ENCODE assay signal across 8 cellular contexts in genomic region chr12:12613334-12613733, GRCh38. TPM values are rescaled to one million over a fixed set of nuclear protein-coding genes. Genes with fewer than 3 reads are reported as not detected.
A peak's percentile ranks its signal among the peaks of the same experiment; 100 is the strongest.
DNase-seq lines count a peak whose midpoint lies in the region; ATAC-seq and TF ChIP-seq lines count a peak whose summit lies in the region.

No MANE protein-coding gene starts in this region.

- no peak overlapping the region for H3K4me3 ChIP-seq in OCI-LY3 (ENCODE audit: low read length)
- peak overlapping the region; percentile 87 for H3K4me3 ChIP-seq in psoas muscle
- no peak overlapping the region for H3K4me3 ChIP-seq in ovary

- WGBS in psoas muscle, 3 donors = 48 to 57% (median 51%) methylated on average over 5 of the region's 5 CpGs
- 73 to 78% (median 74%) methylated on average over 5 of the region's 5 CpGs for WGBS in ovary, 3 donors

- H3K9ac ChIP-seq in ES-I3 (ENCODE audit: low read depth, low read length) = 0 out of 2 replicates have a peak overlapping the region, but pooled peaks have one; percentile 1
- H3K9ac ChIP-seq in OCI-LY3 (ENCODE audit: low read length) = no peak overlapping the region

- no peak for TF ChIP-seq POLR2A in ovary (IDR thresholded peaks at IDR 0.05)

- no peak for TF ChIP-seq EP300 in ovary (IDR thresholded peaks at IDR 0.05)

- DNase-seq in dermis blood vessel endothelial cell = peak; percentile 30
- no peak for DNase-seq in psoas muscle
- DNase-seq in foreskin keratinocyte = no peak
- no peak for DNase-seq in ovary
- no peak for DNase-seq in iPS-NIHi11 (ENCODE audit: low spot score)
- DNase-seq in OCI-M2 (lab: John Stamatoyannopoulos, UW; ENCODE audit: unreplicated experiment) = no peak

- H3K27me3 ChIP-seq in OCI-LY3 (ENCODE audit: low read depth, low read length) (no peaks in the 10 kb centered on the region), psoas muscle (ENCODE audit: insufficient read depth in 3 of 3, low read length in 2 of 3) (no peaks in the 10 kb centered on the region), foreskin keratinocyte (no peaks in the 10 kb centered on the region), ovary (no peaks in the 10 kb centered on the region)

- no peaks in the 10 kb centered on the region for H4K20me1 ChIP-seq in OCI-LY3 (ENCODE audit: insufficient read depth, low read length)

- TF ChIP-seq CTCF in OCI-LY3 (IDR thresholded peaks at IDR 0.05; ENCODE audit: low read depth, low read length) (no peak), psoas muscle (IDR thresholded peaks at IDR 0.05) (no peak), foreskin keratinocyte (conservative IDR thresholded peaks at IDR 0.05) (no peak), ovary (IDR thresholded peaks at IDR 0.05) (no peak)

- no peaks in the 10 kb centered on the region for H3K9me3 ChIP-seq in ES-I3 (ENCODE audit: control insufficient read depth, insufficient read depth, low read length)
- H3K9me3 ChIP-seq in OCI-LY3 (ENCODE audit: insufficient read depth, low read length) = no peaks in the 10 kb centered on the region
- H3K9me3 ChIP-seq in psoas muscle = no peaks in the 10 kb centered on the region
- H3K9me3 ChIP-seq in ovary = no peaks in the 10 kb centered on the region

- no peak overlapping the region for H3K27ac ChIP-seq in OCI-LY3 (ENCODE audit: low read length)
- H3K27ac ChIP-seq in psoas muscle = peak overlapping the region; percentile 95
- H3K27ac ChIP-seq in foreskin keratinocyte = no peak overlapping the region
- H3K27ac ChIP-seq in ovary = no peak overlapping the region

- no peaks in the 10 kb centered on the region for H3K36me3 ChIP-seq in ES-I3 (ENCODE audit: insufficient read depth, low read length)
- H3K36me3 ChIP-seq in OCI-LY3 (replicated peaks; ENCODE audit: low read depth, low read length) = no peaks in the 10 kb centered on the region
- H3K36me3 ChIP-seq in psoas muscle (ENCODE audit: insufficient read depth in 1 of 2, low read depth in 1 of 2) = no peaks in the 10 kb centered on the region
- no peaks in the 10 kb centered on the region for H3K36me3 ChIP-seq in ovary

- ATAC-seq in psoas muscle (no peak), foreskin keratinocyte (no peak)

- H2AFZ ChIP-seq in OCI-LY3 (ENCODE audit: low read depth, low read length) = no peak overlapping the region

- no peaks in the 10 kb centered on the region for H3K79me2 ChIP-seq in OCI-LY3 (ENCODE audit: low read length)

- H3K4me2 ChIP-seq in OCI-LY3 (ENCODE audit: low read length) = peak overlapping the region; percentile 92

- H3K4me1 ChIP-seq in ES-I3 (ENCODE audit: insufficient read depth, low read length) (peaks cover 4% of the 10 kb centered on the region; the same call in 1 of the 2 replicates), OCI-LY3 (ENCODE audit: low read length) (peaks cover 13% of the 10 kb centered on the region), psoas muscle (peaks cover 35% of the 10 kb centered on the region), foreskin keratinocyte (peaks cover 8% of the 10 kb centered on the region), ovary (ENCODE audit: insufficient read depth) (peaks cover 6% of the 10 kb centered on the region)

- intact Hi-C loops in psoas muscle (cut with DNase I) (loop anchor here in 1 of 2 donors (5.0 kb wide), 2 partner anchors 51 to 84 kb away; partner anchors contain the start of genes DUSP16 and GPR19), ovary (cut with DNase I) (loop anchor here in 2 of 4 donors (5.0 kb wide), 2 partner anchors 51 to 84 kb away; partner anchors contain the start of genes DUSP16 (in 1 of the 2) and GPR19 (in 1 of the 2))

RNA-seq across cellular contexts. Expression of gene CREBL2, which starts 1.7 kb away (rescaled TPM):
- total RNA-seq in dermis blood vessel endothelial cell (37.9 and 42.4 TPM in 2 replicates), psoas muscle (1 to 10 TPM; 6.1 to 9.2 (median 7.3) TPM), foreskin keratinocyte (17.5 and 17.8 TPM in 2 replicates), ovary (10 to 100 TPM; 23.7 to 46.6 (median 38.2) TPM)
- polyA plus RNA-seq in psoas muscle (10 to 100 TPM in 1 of 3 donors, 1 to 10 TPM in 2; 4.0 to 16.4 (median 5.3) TPM), foreskin keratinocyte (8.3 and 9.4 TPM in 2 replicates), ovary (10 to 100 TPM; 34.7 to 58.9 TPM)

RNA-seq across cellular contexts. Expression of gene DUSP16, which starts 50.7 kb away (rescaled TPM):
- total RNA-seq in dermis blood vessel endothelial cell (9.2 and 13.1 TPM in 2 replicates), psoas muscle (10 to 100 TPM; 14.2 to 23.8 (median 19.7) TPM), foreskin keratinocyte (12.4 and 15.0 TPM in 2 replicates), ovary (10 to 100 TPM; 17.8 to 35.5 (median 27.3) TPM)
- polyA plus RNA-seq in psoas muscle (1 to 10 TPM; 3.3 to 8.4 (median 4.5) TPM), foreskin keratinocyte (3.9 and 4.0 TPM in 2 replicates), ovary (10 to 100 TPM; 12.5 to 54.0 TPM)
